In genomic region chr5:55173696-55174101, GRCh38 we compare ENCODE assay signal across 1 cellular context.
A peak's percentile ranks its signal among the peaks of the same experiment; 100 is the strongest.
TF ChIP-seq lines count a peak whose summit lies in the region.

No MANE protein-coding gene starts in this region.

TF ChIP-seq in H1, 55 proteins besides CTCF, POLR2A, EP300 and RAD21:
- TF ChIP-seq GTF2F1 (IDR thresholded peaks at IDR 0.05; ENCODE audit: borderline replicate concordance, low read depth, low read length) (no peak), SAP30 (IDR thresholded peaks at IDR 0.05; ENCODE audit: insufficient read depth, insufficient replicate concordance, low read length) (no peak), KDM5A (IDR thresholded peaks at IDR 0.05; ENCODE audit: low read length) (no peak), EZH2 (IDR thresholded peaks at IDR 0.05; ENCODE audit: low read depth, low read length, severe bottlenecking) (peak; percentile 71), JUND (IDR thresholded peaks at IDR 0.05; ENCODE audit: low read length) (no peak), SIN3A (conservative IDR thresholded peaks at IDR 0.05 in 1 of 2, IDR thresholded peaks at IDR 0.05 in 1 of 2; ENCODE audit: low read depth in 1 of 2, low read length in 2 of 2) (no peak), SUZ12 (IDR thresholded peaks at IDR 0.05; ENCODE audit: low read length) (peak; percentile 59; the same call in 1 of the 2 replicates), EGR1 (IDR thresholded peaks at IDR 0.05; ENCODE audit: borderline replicate concordance, low read depth, low read length) (no peak), CBX8 (IDR thresholded peaks at IDR 0.05; ENCODE audit: borderline replicate concordance, low read depth, low read length) (no peak), PHF8 (conservative IDR thresholded peaks at IDR 0.05; ENCODE audit: low read depth, low read length) (no peak), CHD7 (IDR thresholded peaks at IDR 0.05; ENCODE audit: insufficient replicate concordance, low read length) (no peak), RNF2 (IDR thresholded peaks at IDR 0.05; ENCODE audit: borderline replicate concordance, low read depth, low read length, missing control alignments, poor library complexity, severe bottlenecking) (peak; percentile 79), BRCA1 (IDR thresholded peaks at IDR 0.05; ENCODE audit: low read depth, low read length) (no peak), KDM4A (IDR thresholded peaks at IDR 0.05; ENCODE audit: low read depth, low read length, severe bottlenecking) (no peak)
- TF ChIP-seq, protein P1, sequence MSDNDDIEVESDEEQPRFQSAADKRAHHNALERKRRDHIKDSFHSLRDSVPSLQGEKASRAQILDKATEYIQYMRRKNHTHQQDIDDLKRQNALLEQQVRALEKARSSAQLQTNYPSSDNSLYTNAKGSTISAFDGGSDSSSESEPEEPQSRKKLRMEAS (IDR thresholded peaks at IDR 0.05) = no peak
